18 cellular contexts compared by ENCODE assay signal in the genomic region with DNA sequence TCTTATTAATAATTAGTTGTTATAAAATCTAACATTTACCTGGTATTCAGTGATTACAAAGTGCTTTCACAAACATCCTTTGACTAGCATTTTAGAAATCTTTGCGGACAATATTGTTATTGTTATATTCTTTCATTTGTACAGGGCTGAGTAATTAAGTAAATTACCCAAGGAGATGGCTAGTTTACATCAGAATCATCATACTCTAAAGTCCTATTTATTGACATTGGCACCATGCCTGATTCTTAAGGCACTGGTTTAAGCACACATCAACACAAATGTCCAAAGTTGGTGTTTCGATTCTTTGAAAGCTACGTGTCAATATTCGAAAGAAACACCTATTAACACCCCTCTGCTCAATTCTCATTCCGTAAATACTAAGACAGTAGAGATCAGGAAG.
DNase-seq lines count a peak whose midpoint lies in the region; ATAC-seq and TF ChIP-seq lines count a peak whose summit lies in the region.
"Had no signal": no experiment of that assay in that cellular context is flagged by ENCODE, and none has a peak within 500 bp of the region (broad histone marks: within the 10 kb centered on the region; RNA-seq: fewer than 3 reads in every experiment).

No MANE protein-coding gene starts in this region.

- BruUV-seq in mammary epithelial cell (replicated peaks; lab: Mats Ljungman, UMichigan) = no TSS peak

- H3K4me3 ChIP-seq in mammary epithelial cell (replicated peaks in 1 of 3; ENCODE audit: insufficient read depth in 1 of 3, low read depth in 2 of 3, low read length in 3 of 3) = no peak overlapping the region
- H3K4me3 ChIP-seq: BLaER1 treated with 17β-estradiol and CSF1 and Interleukin-3, amounts not matched to agents 10 nM and 100 nM; SJSA1 had no signal

- CTCF ChIA-PET in mammary epithelial cell (lab: Charles Lee; ENCODE audit: low non-redundant PET) = no interaction called here

- H3K27ac ChIP-seq in mammary epithelial cell (ENCODE audit: insufficient read depth, low read depth, low read length) = no peak overlapping the region
- no peak overlapping the region for H3K27ac ChIP-seq in caudate nucleus (ENCODE audit: low read depth, low read length)
- H3K27ac ChIP-seq: BLaER1 treated with 17β-estradiol and CSF1 and Interleukin-3, amounts not matched to agents 10 nM and 100 nM; SJSA1 had no signal

- H3K4me2 ChIP-seq in mammary epithelial cell (ENCODE audit: insufficient read depth, low read depth, low read length) = no peak overlapping the region
- H3K4me2 ChIP-seq: BLaER1 treated with 17β-estradiol and CSF1 and Interleukin-3, amounts not matched to agents 10 nM and 100 nM had no signal

- intact Hi-C loops in mammary epithelial cell (cut with micrococcal nuclease) = no loop called here

- no peaks in the 10 kb centered on the region for H3K27me3 ChIP-seq in mammary epithelial cell (ENCODE audit: insufficient read depth, low read length)
- H3K27me3 ChIP-seq: BLaER1 treated with 17β-estradiol and CSF1 and Interleukin-3, amounts not matched to agents 10 nM and 100 nM; SJSA1 had no signal

- H2AFZ ChIP-seq in mammary epithelial cell (ENCODE audit: low read depth, low read length) = no peak overlapping the region

- no peaks in the 10 kb centered on the region for H3K79me2 ChIP-seq in mammary epithelial cell (ENCODE audit: insufficient read depth, low read length)

- H3K9ac ChIP-seq in mammary epithelial cell (ENCODE audit: insufficient read depth, low read length) = no peak overlapping the region
- H3K9ac ChIP-seq: BLaER1 treated with 17β-estradiol and CSF1 and Interleukin-3, amounts not matched to agents 10 nM and 100 nM had no signal

- H3K36me3 ChIP-seq in mammary epithelial cell (ENCODE audit: insufficient read depth, low read length) = no peaks in the 10 kb centered on the region
- H3K36me3 ChIP-seq: BLaER1 treated with 17β-estradiol and CSF1 and Interleukin-3, amounts not matched to agents 10 nM and 100 nM; SJSA1 had no signal

- H3K9me3 ChIP-seq in mammary epithelial cell (replicated peaks; ENCODE audit: insufficient read depth, low read length) = no peaks in the 10 kb centered on the region
- H3K9me3 ChIP-seq: BLaER1 treated with 17β-estradiol and CSF1 and Interleukin-3, amounts not matched to agents 10 nM and 100 nM; SJSA1 had no signal

- dilution Hi-C loops in mammary epithelial cell (cut with HindIII; ENCODE audit: low sequenced_read_pairs) = no loop called here

- in situ Hi-C loops in mammary epithelial cell (cut with MboI; ENCODE audit: low sequenced_read_pairs in 2 of 2) = loop anchor here in 1 of 2 donors (25.0 kb wide), 1 partner anchor 699 kb away; no protein-coding TSS in a partner anchor

- no peaks in the 10 kb centered on the region for H4K20me1 ChIP-seq in mammary epithelial cell (ENCODE audit: insufficient read depth, low read length)
- H4K20me1 ChIP-seq: BLaER1 treated with 17β-estradiol and CSF1 and Interleukin-3, amounts not matched to agents 10 nM and 100 nM had no signal

- no peak for TF ChIP-seq CTCF in mammary epithelial cell (conservative IDR thresholded peaks at IDR 0.05 in 1 of 2, IDR thresholded peaks at IDR 0.05 in 1 of 2; ENCODE audit: extremely low read depth in 1 of 2, insufficient read depth in 1 of 2, low read depth in 1 of 2, low read length in 2 of 2)

- peaks cover 19% of the 10 kb centered on the region for H3K4me1 ChIP-seq in mammary epithelial cell (ENCODE audit: insufficient read depth, low read length)
- H3K4me1 ChIP-seq: BLaER1 treated with 17β-estradiol and CSF1 and Interleukin-3, amounts not matched to agents 10 nM and 100 nM; SJSA1 had no signal

- WGBS in mammary epithelial cell (ENCODE audit: low coverage, missing lambda C conversion rate) = 68% methylated on average over 5 of the region's 5 CpGs

- ATAC-seq in HG02623 (IDR thresholded peaks at IDR 0.05; ENCODE audit: unreplicated experiment) (no peak), GM19455 (IDR thresholded peaks at IDR 0.05; ENCODE audit: unreplicated experiment) (no peak)
- ATAC-seq: Right ventricle myocardium inferior had no signal

- DNase-seq in NCI-H1436 (lab: John Stamatoyannopoulos, UW) = peak; percentile 50
- no peak for DNase-seq in NCI-H1436 treated with DMSO at 0.1 percent for 48 hours (lab: John Stamatoyannopoulos, UW)
- peak; percentile 36 for DNase-seq in H4 (ENCODE audit: low spot score)
- peak; percentile 10 for DNase-seq in NCI-H1417 treated with DMSO at 0.1 percent for 48 hours (lab: John Stamatoyannopoulos, UW)
- DNase-seq in mammary epithelial cell = peak; percentile 50
- DNase-seq in caudate nucleus (lab: John Stamatoyannopoulos, UW) = no peak
- DNase-seq: 8988T; CD4-positive, alpha-beta memory T cell; DMS153; H7; Kasumi-1; NCI-H2171 treated with DMSO at 0.1 percent for 48 hours; NCI-H524 treated with DMSO at 0.1 percent for 48 hours had no signal

Comparison
In these comparisons a context has a peak if more than half of its experiments do, and no peak if none do; other contexts are left out.
1. DNase-seq: peak in NCI-H1436 (single experiment), H4 (single experiment), NCI-H1417 treated with DMSO at 0.1 percent for 48 hours (single experiment) and mammary epithelial cell (single experiment); none in NCI-H1436 treated with DMSO at 0.1 percent for 48 hours (single experiment) and caudate nucleus (0 of 61).